Comparison of ENCODE assay signal across 2 cellular contexts in genomic region chr9:131650254-131650653, GRCh38.
TF ChIP-seq lines count a peak whose summit lies in the region.

No MANE protein-coding gene starts in this region.

TF ChIP-seq in liver, 16 proteins besides CTCF, POLR2A, EP300 and RAD21 (continued from another document):
- TF ChIP-seq REST (IDR thresholded peaks at IDR 0.05) (no peak), NR2F2 (IDR thresholded peaks at IDR 0.05) (no peak), RXRA (IDR thresholded peaks at IDR 0.05) (peak; percentile 19 to 28), FOXA1 (IDR thresholded peaks at IDR 0.05) (peak; percentile 40), SP1 (IDR thresholded peaks at IDR 0.05) (peak; percentile 33), FOXA2 (IDR thresholded peaks at IDR 0.05) (peak; percentile 47), EGR1 (IDR thresholded peaks at IDR 0.05; ENCODE audit: low read depth in 2 of 2) (no peak)

TF ChIP-seq in HepG2, 621 proteins besides CTCF, POLR2A, EP300 and RAD21 (continued from another document):
- TF ChIP-seq DZIP1 (CRISPR knock-in tag; IDR thresholded peaks at IDR 0.05) (no peak), DRAP1 (CRISPR knock-in tag; IDR thresholded peaks at IDR 0.05) (no peak), ELF4 (CRISPR knock-in tag; IDR thresholded peaks at IDR 0.05; ENCODE audit: borderline replicate concordance) (no peak), HES4 (CRISPR knock-in tag; IDR thresholded peaks at IDR 0.05; ENCODE audit: borderline replicate concordance) (no peak), ZNF891 (CRISPR knock-in tag; IDR thresholded peaks at IDR 0.05) (no peak), PBX2 (CRISPR knock-in tag; IDR thresholded peaks at IDR 0.05) (no peak)
